Comparison of ENCODE assay signal across 8 cellular contexts in the genomic region with DNA sequence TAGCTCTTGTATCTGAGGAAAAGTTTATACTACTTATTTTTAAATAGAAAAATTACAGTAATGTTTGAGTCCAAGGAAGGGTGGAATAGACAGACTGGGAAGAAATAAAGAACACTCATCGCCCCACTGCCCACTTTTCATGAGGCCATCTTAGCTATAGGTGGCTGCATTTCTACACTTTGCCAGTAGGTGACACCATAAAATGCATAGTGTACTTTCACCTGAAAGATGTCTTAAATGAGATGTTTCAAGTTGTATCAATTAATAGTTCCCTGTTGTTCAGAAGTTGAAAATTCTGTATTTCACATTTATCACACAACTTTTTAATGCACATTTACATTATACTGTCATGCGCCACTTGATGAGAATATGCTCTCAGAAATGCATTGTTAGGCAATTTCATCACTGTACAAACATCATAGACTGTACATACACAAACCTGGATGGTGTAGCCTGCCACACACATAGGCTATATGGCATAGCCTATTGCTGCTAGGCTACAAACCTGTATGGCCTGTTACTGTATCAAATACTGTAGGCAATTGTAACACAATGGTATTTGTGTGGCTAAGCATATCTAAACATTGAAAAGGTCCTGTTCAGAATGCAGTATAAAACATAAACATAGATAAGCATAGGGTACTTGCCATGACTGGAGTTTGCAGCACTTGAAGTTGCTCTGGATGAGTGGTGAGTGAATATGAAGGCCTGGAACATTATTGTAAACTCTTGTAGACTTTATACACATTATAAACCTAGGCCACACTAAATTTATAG. TPM values are rescaled to one million over a fixed set of nuclear protein-coding genes. Genes with fewer than 3 reads are reported as not detected.
DNase-seq lines count a peak whose midpoint lies in the region; ATAC-seq and TF ChIP-seq lines count a peak whose summit lies in the region.

No MANE protein-coding gene starts in this region.

- DNase-seq in activated naive CD4-positive, alpha-beta T cell treated with anti-CD3 and anti-CD28 coated beads for 36 hours, result peak; percentile 30
- DNase-seq in activated naive CD4-positive, alpha-beta T cell treated with Interleukin-2 at 50 U/mL for 16 hours, result no peak
- peak; percentile 31 for DNase-seq in LHCN-M2 (ENCODE audit: low read depth)
- DNase-seq in amniotic epithelial cell (ENCODE audit: low read depth), result peak; percentile 30
- no peak for DNase-seq in left colon
- no peak for DNase-seq in uterus
- DNase-seq in posterior vena cava (ENCODE audit: low spot score), result no peak

- TF ChIP-seq POLR2A in uterus (IDR thresholded peaks at IDR 0.05), result no peak

- H3K4me3 Mint-ChIP-seq in activated naive CD4-positive, alpha-beta T cell treated with anti-CD3 and anti-CD28 coated beads for 36 hours, result no peak overlapping the region

- H3K4me1 ChIP-seq in uterus, result no peaks in the 10 kb centered on the region

- H3K27me3 Mint-ChIP-seq in activated naive CD4-positive, alpha-beta T cell treated with anti-CD3 and anti-CD28 coated beads for 36 hours (ENCODE audit: low read depth), result no peaks in the 10 kb centered on the region

- peaks cover 11% of the 10 kb centered on the region for H3K4me1 Mint-ChIP-seq in activated naive CD4-positive, alpha-beta T cell treated with anti-CD3 and anti-CD28 coated beads for 36 hours (ENCODE audit: low read depth)

- no peaks in the 10 kb centered on the region for H3K27me3 ChIP-seq in uterus

- peak; percentile 46 to 62 (median 57) for TF ChIP-seq CTCF in uterus (IDR thresholded peaks at IDR 0.05)

- no peaks in the 10 kb centered on the region for H3K9me3 ChIP-seq in uterus

- ATAC-seq in left colon (peak; percentile 47), HG03378 (IDR thresholded peaks at IDR 0.05; ENCODE audit: unreplicated experiment) (no peak)

- H3K27ac Mint-ChIP-seq in activated naive CD4-positive, alpha-beta T cell treated with anti-CD3 and anti-CD28 coated beads for 36 hours, result no peak overlapping the region

- intact Hi-C loops in activated naive CD4-positive, alpha-beta T cell treated with anti-CD3 and anti-CD28 coated beads for 36 hours (cut with micrococcal nuclease), result loop anchor here (1.0 to 5.0 kb wide), 6 partner anchors 27 to 1378 kb away; a partner anchor contains a TSS
- intact Hi-C loops in left colon (cut with DNase I, micrococcal nuclease), result no loop called here
- intact Hi-C loops in uterus (cut with DNase I; ENCODE audit: low total_unique reads), result no loop called here
- intact Hi-C loops in posterior vena cava (cut with DNase I), result no loop called here

- no peak overlapping the region for H3K4me3 ChIP-seq in uterus

- no peaks in the 10 kb centered on the region for H3K9me3 Mint-ChIP-seq in activated naive CD4-positive, alpha-beta T cell treated with anti-CD3 and anti-CD28 coated beads for 36 hours

- CTCF ChIA-PET in activated naive CD4-positive, alpha-beta T cell treated with anti-CD3 and anti-CD28 coated beads for 36 hours (lab: Charles Lee), result interaction anchor here (0.6 to 1.4 kb wide), 5 partner anchors 8 to 635 kb away, joined by 3 to 7 read pairs (median 4); no protein-coding TSS in a partner anchor

- H3K27ac ChIP-seq in uterus, result no peak overlapping the region

- H3K36me3 Mint-ChIP-seq in activated naive CD4-positive, alpha-beta T cell treated with anti-CD3 and anti-CD28 coated beads for 36 hours (ENCODE audit: low read depth), result peaks cover 7% of the 10 kb centered on the region

- no peaks in the 10 kb centered on the region for H3K36me3 ChIP-seq in uterus

RNA-seq across cellular contexts. Expression of a gene that starts 27.5 kb away (rescaled TPM):
- total RNA-seq in activated naive CD4-positive, alpha-beta T cell treated with anti-CD3 and anti-CD28 coated beads for 36 hours, result not detected
- not detected in 2 replicates for total RNA-seq in LHCN-M2 (2014; rRNA removed)
- polyA plus RNA-seq in LHCN-M2 (2012), result not detected
- total RNA-seq in left colon, result not detected
- total RNA-seq in uterus, result not detected
- not detected for total RNA-seq in posterior vena cava

RNA-seq across cellular contexts. Expression of a gene that starts 50.1 kb away (rescaled TPM):
- total RNA-seq in activated naive CD4-positive, alpha-beta T cell treated with anti-CD3 and anti-CD28 coated beads for 36 hours, result 10 to 100 TPM; 28.8 to 29.5 TPM
- total RNA-seq in LHCN-M2 (2014; rRNA removed) (30.1 and 31.7 TPM in 2 replicates), left colon (1 to 10 TPM; 3.1 to 7.3 TPM), uterus (10 to 100 TPM in 1 of 4 donors, 1 to 10 TPM in 1, under 1 TPM in 2; 0.26 to 26.8 (median 1.2) TPM), posterior vena cava (1 to 10 TPM; 2.4 to 3.2 TPM)
- polyA plus RNA-seq in LHCN-M2 (2012), result 6.1 TPM

RNA-seq across cellular contexts. Expression of a gene that starts 50.2 kb away (rescaled TPM):
- 10 to 100 TPM; 85.3 to 88.0 TPM for total RNA-seq in activated naive CD4-positive, alpha-beta T cell treated with anti-CD3 and anti-CD28 coated beads for 36 hours
- total RNA-seq in LHCN-M2 (2014; rRNA removed) (59.6 and 82.7 TPM in 2 replicates), left colon (10 to 100 TPM; 19.0 to 19.4 TPM), uterus (10 to 100 TPM in 3 of 4 donors, 1 to 10 TPM in 1; 5.6 to 49.4 (median 22.4) TPM), posterior vena cava (10 to 100 TPM; 14.2 to 15.7 TPM)
- polyA plus RNA-seq in LHCN-M2 (2012), result 31.0 TPM

Comparison
In these comparisons a context has a peak if more than half of its experiments do, and no peak if none do; other contexts are left out.
1. DNase-seq: peak in activated naive CD4-positive, alpha-beta T cell treated with anti-CD3 and anti-CD28 coated beads for 36 hours (single experiment), LHCN-M2 (single experiment) and amniotic epithelial cell (single experiment); none in activated naive CD4-positive, alpha-beta T cell treated with Interleukin-2 at 50 U/mL for 16 hours (single experiment), left colon (0 of 2), uterus (0 of 2) and posterior vena cava (single experiment).